In the genomic region with DNA sequence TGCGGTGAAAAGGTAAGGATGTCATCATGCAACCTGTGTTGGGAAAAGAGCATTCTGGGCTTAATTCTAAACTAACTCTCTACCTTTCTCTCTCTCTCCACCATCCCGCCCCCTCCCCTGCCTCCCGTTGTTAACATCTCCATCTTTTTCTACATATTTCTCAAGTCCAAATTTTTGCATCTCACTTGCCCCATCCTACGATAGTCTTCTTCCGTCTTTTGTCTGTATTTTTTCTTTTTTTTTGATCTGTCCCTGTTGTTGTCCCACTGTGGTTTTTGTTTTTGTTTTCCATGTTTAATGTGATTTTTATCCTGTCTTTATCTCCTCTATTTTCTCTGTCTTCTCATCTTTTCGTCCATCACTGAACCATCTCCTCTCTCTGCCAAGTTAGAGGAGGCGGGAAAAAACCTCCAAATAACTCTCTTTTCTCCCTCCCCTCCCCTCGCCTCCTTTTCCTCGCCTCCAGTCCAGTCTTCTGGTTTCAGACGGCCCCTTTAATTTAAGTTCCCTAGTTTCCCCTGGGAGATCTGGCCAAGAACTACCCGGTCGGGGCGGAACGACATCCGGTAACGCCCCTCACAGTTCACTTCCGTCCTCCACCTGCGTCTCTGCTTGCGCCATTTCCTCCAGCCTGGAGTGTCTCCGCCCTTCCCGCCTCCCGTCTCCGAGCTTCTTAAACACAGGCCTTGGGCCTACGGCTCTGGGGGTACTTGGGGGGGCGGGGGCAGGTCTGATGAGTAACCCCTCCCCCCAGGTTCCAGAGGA, we compare ENCODE assay signal across 8 cellular contexts. TPM values are rescaled to one million over a fixed set of nuclear protein-coding genes. Genes with fewer than 3 reads are reported as not detected.
DNase-seq lines count a peak whose midpoint lies in the region; ATAC-seq, FAIRE-seq and TF ChIP-seq lines count a peak whose summit lies in the region.

A gene with protein sequence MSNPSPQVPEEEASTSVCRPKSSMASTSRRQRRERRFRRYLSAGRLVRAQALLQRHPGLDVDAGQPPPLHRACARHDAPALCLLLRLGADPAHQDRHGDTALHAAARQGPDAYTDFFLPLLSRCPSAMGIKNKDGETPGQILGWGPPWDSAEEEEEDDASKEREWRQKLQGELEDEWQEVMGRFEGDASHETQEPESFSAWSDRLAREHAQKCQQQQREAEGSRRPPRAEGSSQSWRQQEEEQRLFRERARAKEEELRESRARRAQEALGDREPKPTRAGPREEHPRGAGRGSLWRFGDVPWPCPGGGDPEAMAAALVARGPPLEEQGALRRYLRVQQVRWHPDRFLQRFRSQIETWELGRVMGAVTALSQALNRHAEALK (plus strand): TSS at position 647 of the 765 bp plus-strand sequence. CDS start 87 bp downstream, at position 734.

- TF ChIP-seq EP300 in HepG2 (IDR thresholded peaks at IDR 0.05; ENCODE audit: low read depth in 2 of 2, low read length in 2 of 2) = peak in 1 of 2 experiments; percentile 37; a peak in 1 of 4 replicates
- TF ChIP-seq EP300 in HepG2 (CRISPR knock-in tag; IDR thresholded peaks at IDR 0.05; ENCODE audit: borderline replicate concordance) = peak; percentile 48

- no peaks in the 10 kb centered on the region for H3K9me3 ChIP-seq in HepG2 (ENCODE audit: low read length)

- ATAC-seq in HG03565 (IDR thresholded peaks at IDR 0.05; ENCODE audit: unreplicated experiment) (peak; percentile 62), HepG2 (peak; percentile 93)

- TF ChIP-seq RAD21 in HepG2 (CRISPR knock-in tag; IDR thresholded peaks at IDR 0.05) = peak; percentile 12; the same call in 1 of the 2 replicates

- H3K36me3 ChIP-seq in HepG2 (replicated peaks in 1 of 2; ENCODE audit: control insufficient read depth in 1 of 2, insufficient read depth in 2 of 2, low read length in 2 of 2) = peaks cover 3 to 6% of the 10 kb centered on the region in 2 experiments

- H3K4me1 ChIP-seq in HepG2 (ENCODE audit: insufficient read depth, low read length) = peaks cover 43% of the 10 kb centered on the region

- peak within 1 kb of the TSS; percentile 64 for H3K27ac ChIP-seq in HepG2 (ENCODE audit: extremely low read length, insufficient read depth, low read length)

- peak within 1 kb of the TSS; percentile 91 for H3K4me2 ChIP-seq in HepG2 (ENCODE audit: low read depth, low read length)

- BruUV-seq in HepG2 (replicated peaks; lab: Mats Ljungman, UMichigan) = no TSS peak

- peaks cover 18% of the 10 kb centered on the region for H3K79me2 ChIP-seq in HepG2 (ENCODE audit: insufficient read depth, low read length)

- POLR2A ChIA-PET in HepG2 (lab: Yijun Ruan, JAX) = interaction anchor here (1.0 to 4.6 kb wide), 11 partner anchors 9 to 287 kb away, joined by 3 to 36 read pairs (median 5); a partner anchor contains a TSS

- no peak for TF ChIP-seq CTCF in AG10803 (conservative IDR thresholded peaks at IDR 0.05; ENCODE audit: low read length)
- TF ChIP-seq CTCF in HepG2 (CRISPR knock-in tag; IDR thresholded peaks at IDR 0.05) = peak; percentile 36; the same call in 1 of the 2 replicates

- peak; percentile 37 to 63; a peak in 3 of 4 replicates for TF ChIP-seq POLR2A in HepG2 (IDR thresholded peaks at IDR 0.05; ENCODE audit: insufficient read depth in 1 of 2, low read depth in 2 of 2, low read length in 2 of 2)

- CTCF ChIA-PET in HepG2 (lab: Yijun Ruan, JAX; ENCODE audit: low intra/inter-chr PET ratio, low total read pairs) = interaction anchor here (1.0 to 3.6 kb wide), 3 partner anchors 33 to 53 kb away, joined by 5 to 84 read pairs (median 10); no protein-coding TSS in a partner anchor

- DNase-seq in AG10803 (ENCODE audit: low read depth) (peak; percentile 98), GM19239 (ENCODE audit: insufficient read length, low spot score) (peak; percentile 58), NCI-H774 (lab: John Stamatoyannopoulos, UW) (peak; percentile 90), dermis microvascular lymphatic vessel endothelial cell (ENCODE audit: low read depth in 2 of 2) (peak; percentile 60 to 95), HepG2 (ENCODE audit: low spot score) (peak; percentile 93)
- DNase-seq in activated CD4-positive, alpha-beta T cell treated with anti-CD3 and anti-CD28 coated beads, Interleukin-2, amount 50 U/mL, for 48 hours = peak; percentile 91 to 95
- DNase-seq in stimulated activated CD4-positive, alpha-beta T cell treated with anti-CD3 and anti-CD28 coated beads, Interleukin-2, amount 100 ng/mL, for 48 hours = peak; percentile 81 to 82

- intact Hi-C loops in HepG2 (cut with micrococcal nuclease; ENCODE audit: unreplicated experiment) = loop anchor here (1.0 to 10.0 kb wide), 4 partner anchors 35 to 108 kb away; a partner anchor contains a TSS

- H4K20me1 ChIP-seq in HepG2 (ENCODE audit: insufficient read depth, low read length) = no peaks in the 10 kb centered on the region

- H3K4me3 ChIP-seq in AG10803 (ENCODE audit: low read length) = peak within 1 kb of the TSS; percentile 66
- peak within 1 kb of the TSS; percentile 74 to 93 (median 76) for H3K4me3 ChIP-seq in HepG2 (replicated peaks in 1 of 3; ENCODE audit: insufficient read depth in 1 of 3, low read depth in 2 of 3, low read length in 3 of 3)

- H3K9ac ChIP-seq in HepG2 (ENCODE audit: insufficient read depth, low read depth, low read length) = peak within 1 kb of the TSS; percentile 79

- 1% methylated on average over 25 of the region's 25 CpGs for WGBS in HepG2 (ENCODE audit: low lambda C conversion rate)

- H3K27me3 ChIP-seq in HepG2 (ENCODE audit: control insufficient read depth in 1 of 2, insufficient read depth in 2 of 2, low read length in 2 of 2) = no peaks in the 10 kb centered on the region; a peak in 1 of 5 replicates

- FAIRE-seq in GM19239 (lab: Jason Lieb, UNC) (peak; percentile 97), HepG2 (lab: Jason Lieb, UNC) (peak; percentile 93)

- in situ Hi-C loops in HepG2 (cut with HindIII; ENCODE audit: extremely low pct_ligation_motif_present, low pct_unique_long_range_greater_than_20kb) = loop anchor here (5.0 kb wide), 1 partner anchor 50 kb away; no protein-coding TSS in a partner anchor

- H2AFZ ChIP-seq in HepG2 (ENCODE audit: low read length) = peak within 1 kb of the TSS; percentile 81

TF ChIP-seq in HepG2, 621 proteins besides CTCF, POLR2A, EP300 and RAD21 (continues in another document):
- no peak for TF ChIP-seq KAT7 (CRISPR knock-in tag; IDR thresholded peaks at IDR 0.05; ENCODE audit: borderline replicate concordance)
- TF ChIP-seq ZFAT (CRISPR knock-in tag; conservative IDR thresholded peaks at IDR 0.05) = no peak
- TF ChIP-seq TARDBP (CRISPR knock-in tag; IDR thresholded peaks at IDR 0.05) = peak; percentile 64; the same call in 1 of the 2 replicates
- peak; percentile 16; the same call in 1 of the 2 replicates for TF ChIP-seq ZNF205 (CRISPR knock-in tag; IDR thresholded peaks at IDR 0.05)
- TF ChIP-seq, protein P1, sequence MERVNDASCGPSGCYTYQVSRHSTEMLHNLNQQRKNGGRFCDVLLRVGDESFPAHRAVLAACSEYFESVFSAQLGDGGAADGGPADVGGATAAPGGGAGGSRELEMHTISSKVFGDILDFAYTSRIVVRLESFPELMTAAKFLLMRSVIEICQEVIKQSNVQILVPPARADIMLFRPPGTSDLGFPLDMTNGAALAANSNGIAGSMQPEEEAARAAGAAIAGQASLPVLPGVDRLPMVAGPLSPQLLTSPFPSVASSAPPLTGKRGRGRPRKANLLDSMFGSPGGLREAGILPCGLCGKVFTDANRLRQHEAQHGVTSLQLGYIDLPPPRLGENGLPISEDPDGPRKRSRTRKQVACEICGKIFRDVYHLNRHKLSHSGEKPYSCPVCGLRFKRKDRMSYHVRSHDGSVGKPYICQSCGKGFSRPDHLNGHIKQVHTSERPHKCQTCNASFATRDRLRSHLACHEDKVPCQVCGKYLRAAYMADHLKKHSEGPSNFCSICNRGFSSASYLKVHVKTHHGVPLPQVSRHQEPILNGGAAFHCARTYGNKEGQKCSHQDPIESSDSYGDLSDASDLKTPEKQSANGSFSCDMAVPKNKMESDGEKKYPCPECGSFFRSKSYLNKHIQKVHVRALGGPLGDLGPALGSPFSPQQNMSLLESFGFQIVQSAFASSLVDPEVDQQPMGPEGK (CRISPR knock-in tag; IDR thresholded peaks at IDR 0.05) = peak; percentile 94; the same call in 1 of the 2 replicates
- no peak for TF ChIP-seq ZC3H4 (CRISPR knock-in tag; IDR thresholded peaks at IDR 0.05; ENCODE audit: borderline replicate concordance)

RNA-seq across cellular contexts. Expression of the gene that starts here (rescaled TPM):
- total RNA-seq in dermis microvascular lymphatic vessel endothelial cell (19.8 and 24.7 TPM in 2 replicates), HepG2 (2016; rRNA removed; fragmentation: Illumina TruSeq; extraction: Trizol) (13.9 and 19.5 TPM in 2 replicates)
- 18.2 and 19.6 TPM in 2 replicates for total RNA-seq in HepG2 (2016; cell fraction: cytosol; rRNA removed; fragmentation: Illumina TruSeq; extraction: Trizol; ENCODE audit: low read depth)
- total RNA-seq in HepG2 (2016; cell fraction: insoluble cytoplasmic fraction; rRNA removed; fragmentation: Illumina TruSeq; extraction: Trizol) = 16.9 and 19.7 TPM in 2 replicates
- total RNA-seq in HepG2 (2016; cell fraction: membrane; rRNA removed; fragmentation: Illumina TruSeq; extraction: Trizol) = 24.8 and 27.5 TPM in 2 replicates
- total RNA-seq in HepG2 (2016; cell fraction: nucleus; rRNA removed; fragmentation: Illumina TruSeq; extraction: Trizol) = 11.6 and 12.4 TPM in 2 replicates
- polyA plus RNA-seq in HepG2 (2011; rRNA removed) = 9.7 and 13.7 TPM in 2 replicates
- 13.1 and 20.6 TPM in 2 replicates for polyA plus RNA-seq in HepG2 (2011; cell fraction: cytosol; rRNA removed)
- polyA plus RNA-seq in HepG2 (2011; cell fraction: nucleus; rRNA removed) = 18.8 and 23.1 TPM in 2 replicates
- 11.6 and 15.0 TPM in 2 replicates for polyA plus RNA-seq in HepG2 (2012)
- 19.6 and 20.1 TPM in 2 replicates for polyA plus RNA-seq in HepG2 (2016; cell fraction: cytosol; fragmentation: Illumina TruSeq; extraction: Trizol; ENCODE audit: low read depth)
- polyA plus RNA-seq in HepG2 (2016; cell fraction: insoluble cytoplasmic fraction; fragmentation: Illumina TruSeq; extraction: Trizol; ENCODE audit: low read depth) = 16.2 and 18.3 TPM in 2 replicates
- polyA plus RNA-seq in HepG2 (2016; cell fraction: membrane; fragmentation: Illumina TruSeq; extraction: Trizol; ENCODE audit: low read depth) = 21.4 and 23.3 TPM in 2 replicates
- polyA plus RNA-seq in HepG2 (2016; cell fraction: nucleus; fragmentation: Illumina TruSeq; extraction: Trizol; ENCODE audit: insufficient read depth, low read depth) = 16.4 and 17.5 TPM in 2 replicates
- 7.5 and 37.6 TPM in 2 replicates for polyA minus RNA-seq in HepG2 (2011; rRNA and poly(A)+ RNA removed; ENCODE audit: low replicate concordance)
- 9.1 and 9.4 TPM in 2 replicates for polyA minus RNA-seq in HepG2 (2011; cell fraction: cytosol; rRNA and poly(A)+ RNA removed)
- polyA minus RNA-seq in HepG2 (2011; cell fraction: nucleus; rRNA and poly(A)+ RNA removed) = 8.3 and 8.9 TPM in 2 replicates

Comparison
In these comparisons a context has a peak if more than half of its experiments do, and no peak if none do; other contexts are left out.
1. Peak in every context shown above with its lines: DNase-seq, ATAC-seq, H3K4me3 ChIP-seq and H3K27ac ChIP-seq.